1 cellular context compared by ENCODE assay signal in the genomic region with DNA sequence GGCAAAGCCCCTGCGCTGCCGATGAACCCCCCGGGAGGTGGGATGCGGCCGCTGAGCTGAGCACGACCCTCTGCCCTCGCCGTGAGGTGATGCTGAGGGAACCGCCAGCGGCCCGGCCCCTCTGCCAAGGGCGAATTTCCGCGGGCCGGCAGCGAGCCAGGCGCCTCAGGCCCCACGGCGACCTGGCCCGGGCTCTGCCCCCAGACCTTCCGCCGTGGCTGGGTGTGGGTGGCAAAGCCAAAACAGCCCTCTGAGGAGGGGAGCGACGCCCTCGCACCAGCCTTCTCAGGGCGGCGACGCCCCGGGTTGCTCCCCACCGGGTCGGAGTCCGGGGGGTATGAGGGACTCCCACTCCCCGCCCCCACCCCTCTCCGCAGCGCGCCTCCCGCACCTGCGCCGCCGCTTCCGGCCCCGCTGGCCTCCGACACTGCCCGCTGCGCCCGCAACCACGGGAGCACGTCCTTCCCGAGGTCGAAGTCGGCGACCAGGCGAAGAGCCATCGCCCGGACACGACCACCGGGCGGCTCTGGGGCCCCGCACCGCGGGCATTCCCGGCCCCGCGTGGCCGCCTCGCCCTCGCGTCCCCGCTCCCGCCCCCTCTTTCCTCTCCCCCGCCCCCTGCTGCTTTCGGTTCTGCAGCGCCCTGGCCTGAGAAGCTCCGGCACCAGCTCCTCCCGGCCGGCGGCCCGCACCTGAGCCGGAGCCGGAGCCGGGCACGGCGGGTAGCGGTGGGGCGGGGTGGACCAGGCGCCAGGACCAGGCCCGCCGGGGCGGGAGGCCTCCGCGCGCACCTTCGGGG.
A peak's percentile ranks its signal among the peaks of the same experiment; 100 is the strongest.
TF ChIP-seq lines count a peak whose summit lies in the region.

A gene with protein sequence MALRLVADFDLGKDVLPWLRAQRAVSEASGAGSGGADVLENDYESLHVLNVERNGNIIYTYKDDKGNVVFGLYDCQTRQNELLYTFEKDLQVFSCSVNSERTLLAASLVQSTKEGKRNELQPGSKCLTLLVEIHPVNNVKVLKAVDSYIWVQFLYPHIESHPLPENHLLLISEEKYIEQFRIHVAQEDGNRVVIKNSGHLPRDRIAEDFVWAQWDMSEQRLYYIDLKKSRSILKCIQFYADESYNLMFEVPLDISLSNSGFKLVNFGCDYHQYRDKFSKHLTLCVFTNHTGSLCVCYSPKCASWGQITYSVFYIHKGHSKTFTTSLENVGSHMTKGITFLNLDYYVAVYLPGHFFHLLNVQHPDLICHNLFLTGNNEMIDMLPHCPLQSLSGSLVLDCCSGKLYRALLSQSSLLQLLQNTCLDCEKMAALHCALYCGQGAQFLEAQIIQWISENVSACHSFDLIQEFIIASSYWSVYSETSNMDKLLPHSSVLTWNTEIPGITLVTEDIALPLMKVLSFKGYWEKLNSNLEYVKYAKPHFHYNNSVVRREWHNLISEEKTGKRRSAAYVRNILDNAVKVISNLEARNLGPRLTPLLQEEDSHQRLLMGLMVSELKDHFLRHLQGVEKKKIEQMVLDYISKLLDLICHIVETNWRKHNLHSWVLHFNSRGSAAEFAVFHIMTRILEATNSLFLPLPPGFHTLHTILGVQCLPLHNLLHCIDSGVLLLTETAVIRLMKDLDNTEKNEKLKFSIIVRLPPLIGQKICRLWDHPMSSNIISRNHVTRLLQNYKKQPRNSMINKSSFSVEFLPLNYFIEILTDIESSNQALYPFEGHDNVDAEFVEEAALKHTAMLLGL (minus strand): TSS at position 528 of the 799 bp plus-strand sequence. CDS start 28 bp downstream, at position 500.

TF ChIP-seq in HepG2, 621 proteins besides CTCF, POLR2A, EP300 and RAD21 (continues in another document):
- TF ChIP-seq, protein P1, sequence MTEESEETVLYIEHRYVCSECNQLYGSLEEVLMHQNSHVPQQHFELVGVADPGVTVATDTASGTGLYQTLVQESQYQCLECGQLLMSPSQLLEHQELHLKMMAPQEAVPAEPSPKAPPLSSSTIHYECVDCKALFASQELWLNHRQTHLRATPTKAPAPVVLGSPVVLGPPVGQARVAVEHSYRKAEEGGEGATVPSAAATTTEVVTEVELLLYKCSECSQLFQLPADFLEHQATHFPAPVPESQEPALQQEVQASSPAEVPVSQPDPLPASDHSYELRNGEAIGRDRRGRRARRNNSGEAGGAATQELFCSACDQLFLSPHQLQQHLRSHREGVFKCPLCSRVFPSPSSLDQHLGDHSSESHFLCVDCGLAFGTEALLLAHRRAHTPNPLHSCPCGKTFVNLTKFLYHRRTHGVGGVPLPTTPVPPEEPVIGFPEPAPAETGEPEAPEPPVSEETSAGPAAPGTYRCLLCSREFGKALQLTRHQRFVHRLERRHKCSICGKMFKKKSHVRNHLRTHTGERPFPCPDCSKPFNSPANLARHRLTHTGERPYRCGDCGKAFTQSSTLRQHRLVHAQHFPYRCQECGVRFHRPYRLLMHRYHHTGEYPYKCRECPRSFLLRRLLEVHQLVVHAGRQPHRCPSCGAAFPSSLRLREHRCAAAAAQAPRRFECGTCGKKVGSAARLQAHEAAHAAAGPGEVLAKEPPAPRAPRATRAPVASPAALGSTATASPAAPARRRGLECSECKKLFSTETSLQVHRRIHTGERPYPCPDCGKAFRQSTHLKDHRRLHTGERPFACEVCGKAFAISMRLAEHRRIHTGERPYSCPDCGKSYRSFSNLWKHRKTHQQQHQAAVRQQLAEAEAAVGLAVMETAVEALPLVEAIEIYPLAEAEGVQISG (CRISPR knock-in tag; IDR thresholded peaks at IDR 0.05), result peak; percentile 38; the same call in 1 of the 2 replicates
- TF ChIP-seq STAG1 (CRISPR knock-in tag; IDR thresholded peaks at IDR 0.05) (peak; percentile 5; the same call in 1 of the 2 replicates), ZNF766 (CRISPR knock-in tag; IDR thresholded peaks at IDR 0.05; ENCODE audit: borderline replicate concordance) (no peak), RBFOX2 (IDR thresholded peaks at IDR 0.05; ENCODE audit: low read depth, low read length) (peak; percentile 99), MYNN (CRISPR knock-in tag; IDR thresholded peaks at IDR 0.05; ENCODE audit: low read depth) (0 out of 2 replicates have a peak, but pooled peaks have one; percentile 8), MAFF (IDR thresholded peaks at IDR 0.05; ENCODE audit: low read depth, low read length) (no peak), MLLT10 (CRISPR knock-in tag; IDR thresholded peaks at IDR 0.05) (0 out of 2 replicates have a peak, but pooled peaks have one; percentile 24), ZMYM4 (CRISPR knock-in tag; IDR thresholded peaks at IDR 0.05) (peak; percentile 29; the same call in 1 of the 2 replicates), ZNF777 (CRISPR knock-in tag; IDR thresholded peaks at IDR 0.05) (peak; percentile 67; the same call in 1 of the 2 replicates), ZNF263 (CRISPR knock-in tag; IDR thresholded peaks at IDR 0.05) (peak; percentile 62; the same call in 1 of the 2 replicates), ZNF891 (CRISPR knock-in tag; IDR thresholded peaks at IDR 0.05) (peak; percentile 51; the same call in 1 of the 2 replicates), SALL1 (CRISPR knock-in tag; IDR thresholded peaks at IDR 0.05) (peak; percentile 79), FOSL2 (CRISPR knock-in tag; IDR thresholded peaks at IDR 0.05) (no peak), ZNF564 (CRISPR knock-in tag; IDR thresholded peaks at IDR 0.05) (peak; percentile 88), SMYD3 (CRISPR knock-in tag; IDR thresholded peaks at IDR 0.05) (peak; percentile 42; the same call in 1 of the 2 replicates), KAT7 (CRISPR knock-in tag; IDR thresholded peaks at IDR 0.05; ENCODE audit: borderline replicate concordance) (no peak; the same call in none of the 2 replicates), ZNF598 (CRISPR knock-in tag; IDR thresholded peaks at IDR 0.05; ENCODE audit: borderline replicate concordance) (no peak)
- TF ChIP-seq, protein P2, sequence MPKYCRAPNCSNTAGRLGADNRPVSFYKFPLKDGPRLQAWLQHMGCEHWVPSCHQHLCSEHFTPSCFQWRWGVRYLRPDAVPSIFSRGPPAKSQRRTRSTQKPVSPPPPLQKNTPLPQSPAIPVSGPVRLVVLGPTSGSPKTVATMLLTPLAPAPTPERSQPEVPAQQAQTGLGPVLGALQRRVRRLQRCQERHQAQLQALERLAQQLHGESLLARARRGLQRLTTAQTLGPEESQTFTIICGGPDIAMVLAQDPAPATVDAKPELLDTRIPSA (CRISPR knock-in tag; IDR thresholded peaks at IDR 0.05; ENCODE audit: borderline replicate concordance), result 0 out of 2 replicates have a peak, but pooled peaks have one; percentile 73
- TF ChIP-seq, protein P3, sequence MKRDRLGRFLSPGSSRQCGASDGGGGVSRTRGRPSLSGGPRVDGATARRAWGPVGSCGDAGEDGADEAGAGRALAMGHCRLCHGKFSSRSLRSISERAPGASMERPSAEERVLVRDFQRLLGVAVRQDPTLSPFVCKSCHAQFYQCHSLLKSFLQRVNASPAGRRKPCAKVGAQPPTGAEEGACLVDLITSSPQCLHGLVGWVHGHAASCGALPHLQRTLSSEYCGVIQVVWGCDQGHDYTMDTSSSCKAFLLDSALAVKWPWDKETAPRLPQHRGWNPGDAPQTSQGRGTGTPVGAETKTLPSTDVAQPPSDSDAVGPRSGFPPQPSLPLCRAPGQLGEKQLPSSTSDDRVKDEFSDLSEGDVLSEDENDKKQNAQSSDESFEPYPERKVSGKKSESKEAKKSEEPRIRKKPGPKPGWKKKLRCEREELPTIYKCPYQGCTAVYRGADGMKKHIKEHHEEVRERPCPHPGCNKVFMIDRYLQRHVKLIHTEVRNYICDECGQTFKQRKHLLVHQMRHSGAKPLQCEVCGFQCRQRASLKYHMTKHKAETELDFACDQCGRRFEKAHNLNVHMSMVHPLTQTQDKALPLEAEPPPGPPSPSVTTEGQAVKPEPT (CRISPR knock-in tag; IDR thresholded peaks at IDR 0.05; ENCODE audit: low read depth), result no peak
- TF ChIP-seq, protein P4, sequence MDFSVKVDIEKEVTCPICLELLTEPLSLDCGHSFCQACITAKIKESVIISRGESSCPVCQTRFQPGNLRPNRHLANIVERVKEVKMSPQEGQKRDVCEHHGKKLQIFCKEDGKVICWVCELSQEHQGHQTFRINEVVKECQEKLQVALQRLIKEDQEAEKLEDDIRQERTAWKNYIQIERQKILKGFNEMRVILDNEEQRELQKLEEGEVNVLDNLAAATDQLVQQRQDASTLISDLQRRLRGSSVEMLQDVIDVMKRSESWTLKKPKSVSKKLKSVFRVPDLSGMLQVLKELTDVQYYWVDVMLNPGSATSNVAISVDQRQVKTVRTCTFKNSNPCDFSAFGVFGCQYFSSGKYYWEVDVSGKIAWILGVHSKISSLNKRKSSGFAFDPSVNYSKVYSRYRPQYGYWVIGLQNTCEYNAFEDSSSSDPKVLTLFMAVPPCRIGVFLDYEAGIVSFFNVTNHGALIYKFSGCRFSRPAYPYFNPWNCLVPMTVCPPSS (IDR thresholded peaks at IDR 0.05), result no peak
- TF ChIP-seq, protein P5, sequence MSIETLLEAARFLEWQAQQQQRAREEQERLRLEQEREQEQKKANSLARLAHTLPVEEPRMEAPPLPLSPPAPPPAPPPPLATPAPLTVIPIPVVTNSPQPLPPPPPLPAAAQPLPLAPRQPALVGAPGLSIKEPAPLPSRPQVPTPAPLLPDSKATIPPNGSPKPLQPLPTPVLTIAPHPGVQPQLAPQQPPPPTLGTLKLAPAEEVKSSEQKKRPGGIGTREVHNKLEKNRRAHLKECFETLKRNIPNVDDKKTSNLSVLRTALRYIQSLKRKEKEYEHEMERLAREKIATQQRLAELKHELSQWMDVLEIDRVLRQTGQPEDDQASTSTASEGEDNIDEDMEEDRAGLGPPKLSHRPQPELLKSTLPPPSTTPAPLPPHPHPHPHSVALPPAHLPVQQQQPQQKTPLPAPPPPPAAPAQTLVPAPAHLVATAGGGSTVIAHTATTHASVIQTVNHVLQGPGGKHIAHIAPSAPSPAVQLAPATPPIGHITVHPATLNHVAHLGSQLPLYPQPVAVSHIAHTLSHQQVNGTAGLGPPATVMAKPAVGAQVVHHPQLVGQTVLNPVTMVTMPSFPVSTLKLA (IDR thresholded peaks at IDR 0.05), result no peak
- TF ChIP-seq, protein P6, sequence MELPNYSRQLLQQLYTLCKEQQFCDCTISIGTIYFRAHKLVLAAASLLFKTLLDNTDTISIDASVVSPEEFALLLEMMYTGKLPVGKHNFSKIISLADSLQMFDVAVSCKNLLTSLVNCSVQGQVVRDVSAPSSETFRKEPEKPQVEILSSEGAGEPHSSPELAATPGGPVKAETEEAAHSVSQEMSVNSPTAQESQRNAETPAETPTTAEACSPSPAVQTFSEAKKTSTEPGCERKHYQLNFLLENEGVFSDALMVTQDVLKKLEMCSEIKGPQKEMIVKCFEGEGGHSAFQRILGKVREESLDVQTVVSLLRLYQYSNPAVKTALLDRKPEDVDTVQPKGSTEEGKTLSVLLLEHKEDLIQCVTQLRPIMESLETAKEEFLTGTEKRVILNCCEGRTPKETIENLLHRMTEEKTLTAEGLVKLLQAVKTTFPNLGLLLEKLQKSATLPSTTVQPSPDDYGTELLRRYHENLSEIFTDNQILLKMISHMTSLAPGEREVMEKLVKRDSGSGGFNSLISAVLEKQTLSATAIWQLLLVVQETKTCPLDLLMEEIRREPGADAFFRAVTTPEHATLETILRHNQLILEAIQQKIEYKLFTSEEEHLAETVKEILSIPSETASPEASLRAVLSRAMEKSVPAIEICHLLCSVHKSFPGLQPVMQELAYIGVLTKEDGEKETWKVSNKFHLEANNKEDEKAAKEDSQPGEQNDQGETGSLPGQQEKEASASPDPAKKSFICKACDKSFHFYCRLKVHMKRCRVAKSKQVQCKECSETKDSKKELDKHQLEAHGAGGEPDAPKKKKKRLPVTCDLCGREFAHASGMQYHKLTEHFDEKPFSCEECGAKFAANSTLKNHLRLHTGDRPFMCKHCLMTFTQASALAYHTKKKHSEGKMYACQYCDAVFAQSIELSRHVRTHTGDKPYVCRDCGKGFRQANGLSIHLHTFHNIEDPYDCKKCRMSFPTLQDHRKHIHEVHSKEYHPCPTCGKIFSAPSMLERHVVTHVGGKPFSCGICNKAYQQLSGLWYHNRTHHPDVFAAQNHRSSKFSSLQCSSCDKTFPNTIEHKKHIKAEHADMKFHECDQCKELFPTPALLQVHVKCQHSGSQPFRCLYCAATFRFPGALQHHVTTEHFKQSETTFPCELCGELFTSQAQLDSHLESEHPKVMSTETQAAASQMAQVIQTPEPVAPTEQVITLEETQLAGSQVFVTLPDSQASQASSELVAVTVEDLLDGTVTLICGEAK (IDR thresholded peaks at IDR 0.05), result no peak
- TF ChIP-seq, protein P6 (CRISPR knock-in tag; IDR thresholded peaks at IDR 0.05), result peak; percentile 14; the same call in 1 of the 2 replicates
- TF ChIP-seq, protein P7, sequence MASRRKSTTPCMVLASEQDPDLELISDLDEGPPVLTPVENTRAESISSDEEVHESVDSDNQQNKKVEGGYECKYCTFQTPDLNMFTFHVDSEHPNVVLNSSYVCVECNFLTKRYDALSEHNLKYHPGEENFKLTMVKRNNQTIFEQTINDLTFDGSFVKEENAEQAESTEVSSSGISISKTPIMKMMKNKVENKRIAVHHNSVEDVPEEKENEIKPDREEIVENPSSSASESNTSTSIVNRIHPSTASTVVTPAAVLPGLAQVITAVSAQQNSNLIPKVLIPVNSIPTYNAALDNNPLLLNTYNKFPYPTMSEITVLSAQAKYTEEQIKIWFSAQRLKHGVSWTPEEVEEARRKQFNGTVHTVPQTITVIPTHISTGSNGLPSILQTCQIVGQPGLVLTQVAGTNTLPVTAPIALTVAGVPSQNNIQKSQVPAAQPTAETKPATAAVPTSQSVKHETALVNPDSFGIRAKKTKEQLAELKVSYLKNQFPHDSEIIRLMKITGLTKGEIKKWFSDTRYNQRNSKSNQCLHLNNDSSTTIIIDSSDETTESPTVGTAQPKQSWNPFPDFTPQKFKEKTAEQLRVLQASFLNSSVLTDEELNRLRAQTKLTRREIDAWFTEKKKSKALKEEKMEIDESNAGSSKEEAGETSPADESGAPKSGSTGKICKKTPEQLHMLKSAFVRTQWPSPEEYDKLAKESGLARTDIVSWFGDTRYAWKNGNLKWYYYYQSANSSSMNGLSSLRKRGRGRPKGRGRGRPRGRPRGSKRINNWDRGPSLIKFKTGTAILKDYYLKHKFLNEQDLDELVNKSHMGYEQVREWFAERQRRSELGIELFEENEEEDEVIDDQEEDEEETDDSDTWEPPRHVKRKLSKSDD (CRISPR knock-in tag; IDR thresholded peaks at IDR 0.05; ENCODE audit: low read depth), result peak; percentile 61; the same call in 1 of the 2 replicates
